Comparison of ENCODE assay signal across 11 cellular contexts in genomic region chr17:68355093-68355492, GRCh38.
DNase-seq lines count a peak whose midpoint lies in the region; ATAC-seq and TF ChIP-seq lines count a peak whose summit lies in the region.
"Had no signal": no experiment of that assay in that cellular context is flagged by ENCODE, and none has a peak within 500 bp of the region (broad histone marks: within the 10 kb centered on the region; RNA-seq: fewer than 3 reads in every experiment).

No MANE protein-coding gene starts in this region.

- H3K56ac ChIP-seq in IMR-90 (ENCODE audit: extremely low read depth, insufficient read depth, low read length) = peak overlapping the region; percentile 16; the same call in 1 of the 2 replicates

- H4K8ac ChIP-seq in IMR-90 (ENCODE audit: low read depth in 2 of 2, low read length in 2 of 2) = peak overlapping the region; percentile 48 to 72

- H3K27me3 Mint-ChIP-seq in CD8-positive, alpha-beta T cell (ENCODE audit: low read depth) = no peaks in the 10 kb centered on the region

- H3K27ac ChIP-seq in CD8-positive, alpha-beta T cell (ENCODE audit: low read depth, low read length) = no peak overlapping the region
- H3K27ac ChIP-seq in IMR-90 (ENCODE audit: insufficient read depth, low read length) (peak overlapping the region; percentile 41; the same call in 1 of the 2 replicates), osteoblast (ENCODE audit: low read depth, low read length) (peak overlapping the region; percentile 82)
- H3K27ac ChIP-seq: cardiac muscle cell had no signal

- H3K79me1 ChIP-seq in IMR-90 (ENCODE audit: low read depth in 1 of 2, low read length in 2 of 2) = no peaks in the 10 kb centered on the region

- no peak for DNase-seq in CD8-positive, alpha-beta T cell
- DNase-seq in IMR-90 = peak; percentile 65
- DNase-seq in choroid plexus epithelial cell (ENCODE audit: low read depth) = peak; percentile 84
- peak; percentile 94 for DNase-seq in osteoblast (ENCODE audit: insufficient read length, low spot score, missing footprints)
- no peak for DNase-seq in sciatic nerve (ENCODE audit: low spot score)
- DNase-seq: NCI-H526, right cardiac atrium, RPMI8226 had no signal

- in situ Hi-C loops in IMR-90 (cut with MboI; ENCODE audit: low sequenced_read_pairs) = no loop called here

- peak overlapping the region; percentile 26 for H3K14ac ChIP-seq in IMR-90 (replicated peaks; ENCODE audit: low read depth, low read length)

- BruUV-seq in IMR-90 (replicated peaks; lab: Mats Ljungman, UMichigan) = no TSS peak

- H2AK5ac ChIP-seq in IMR-90 (ENCODE audit: low read depth, low read length) = peak overlapping the region; percentile 85

- H3K36me3 Mint-ChIP-seq in CD8-positive, alpha-beta T cell = no peaks in the 10 kb centered on the region

- H4K20me1 ChIP-seq in IMR-90 (ENCODE audit: insufficient read depth, low read length) (no peaks in the 10 kb centered on the region), osteoblast (ENCODE audit: insufficient read depth, low read length) (no peaks in the 10 kb centered on the region)

- CTCF ChIA-PET in CD8-positive, alpha-beta T cell (lab: Charles Lee) = interaction anchor here (0.9 to 1.7 kb wide), 8 partner anchors 10 to 183 kb away, joined by 3 to 5 read pairs (median 4); partner anchors contain the start of gene ARSG
- CTCF ChIA-PET in IMR-90 (lab: Yijun Ruan, JAX) = no interaction called here

- dilution Hi-C loops in IMR-90 (cut with HindIII; ENCODE audit: low sequenced_read_pairs, unreplicated experiment) = no loop called here

- H3K4me1 Mint-ChIP-seq in CD8-positive, alpha-beta T cell (ENCODE audit: low read depth) = peaks cover 65% of the 10 kb centered on the region

- H3K79me2 ChIP-seq in osteoblast (ENCODE audit: insufficient read depth, low read length) = no peaks in the 10 kb centered on the region

- H3K4me3 Mint-ChIP-seq in CD8-positive, alpha-beta T cell = peak overlapping the region; percentile 12

- H3K4me1 ChIP-seq in CD8-positive, alpha-beta T cell (ENCODE audit: insufficient read depth, low read length) = peaks cover 55% of the 10 kb centered on the region
- H3K4me1 ChIP-seq in IMR-90 (ENCODE audit: control insufficient read depth, insufficient read depth, low read length) = peaks cover 10% of the 10 kb centered on the region
- H3K4me1 ChIP-seq in osteoblast (ENCODE audit: insufficient read depth, low read length) = peaks cover 16% of the 10 kb centered on the region

- peak overlapping the region; percentile 60 for H2BK5ac ChIP-seq in IMR-90 (ENCODE audit: low read depth, low read length, poor library complexity, severe bottlenecking)

- peak overlapping the region; percentile 77; the same call in 2 of the 3 replicates for H2BK15ac ChIP-seq in IMR-90 (ENCODE audit: low read depth, low read length)

- no peak overlapping the region for H3K4me2 ChIP-seq in IMR-90 (ENCODE audit: low read depth, low read length)
- peak overlapping the region; percentile 14 for H3K4me2 ChIP-seq in osteoblast (ENCODE audit: insufficient read depth, low read length)

- TF ChIP-seq CTCF in CD8-positive, alpha-beta T cell (IDR thresholded peaks at IDR 0.05) = no peak
- TF ChIP-seq CTCF in IMR-90 (conservative IDR thresholded peaks at IDR 0.05; ENCODE audit: low read depth, low read length) (no peak), choroid plexus epithelial cell (conservative IDR thresholded peaks at IDR 0.05; ENCODE audit: low read depth, low read length) (no peak), osteoblast (IDR thresholded peaks at IDR 0.05; ENCODE audit: extremely low read depth, low read depth, low read length) (no peak)

- H3K9me3 Mint-ChIP-seq in CD8-positive, alpha-beta T cell = no peaks in the 10 kb centered on the region

- no peak overlapping the region for H3K4me3 ChIP-seq in CD8-positive, alpha-beta T cell (ENCODE audit: low read depth, low read length)
- H3K4me3 ChIP-seq in IMR-90 (ENCODE audit: insufficient read depth, low read depth, low read length) = no peak overlapping the region
- no peak overlapping the region for H3K4me3 ChIP-seq in choroid plexus epithelial cell (ENCODE audit: low read depth, low read length)
- H3K4me3 ChIP-seq in osteoblast (ENCODE audit: insufficient read depth, low read length) = no peak overlapping the region
- H3K4me3 ChIP-seq: cardiac muscle cell had no signal

- no peaks in the 10 kb centered on the region for H3K27me3 ChIP-seq in CD8-positive, alpha-beta T cell (ENCODE audit: insufficient read depth, low read length)
- H3K27me3 ChIP-seq in IMR-90 (ENCODE audit: control insufficient read depth, insufficient read depth, low read length) (no peaks in the 10 kb centered on the region), osteoblast (ENCODE audit: insufficient read depth, low read length) (no peaks in the 10 kb centered on the region)
- H3K27me3 ChIP-seq: cardiac muscle cell had no signal

- peak overlapping the region; percentile 72 for H4K91ac ChIP-seq in IMR-90 (ENCODE audit: insufficient read depth, low read depth, low read length)

- intact Hi-C loops in CD8-positive, alpha-beta T cell (cut with DNase I, micrococcal nuclease) = loop anchor here (5.0 kb wide), 3 partner anchors 82 to 173 kb away; no protein-coding TSS in a partner anchor
- intact Hi-C loops in IMR-90 (cut with micrococcal nuclease) = loop anchor here (2.0 kb wide), 1 partner anchor 26 kb away; no protein-coding TSS in a partner anchor
- intact Hi-C loops in sciatic nerve (cut with DNase I) = no loop called here

- no peaks in the 10 kb centered on the region for H3K36me3 ChIP-seq in CD8-positive, alpha-beta T cell (ENCODE audit: insufficient read depth, low read length)
- no peaks in the 10 kb centered on the region for H3K36me3 ChIP-seq in IMR-90 (ENCODE audit: control insufficient read depth, insufficient read depth, low read length)
- no peaks in the 10 kb centered on the region for H3K36me3 ChIP-seq in osteoblast (ENCODE audit: insufficient read depth, low read length)
- H3K36me3 ChIP-seq: cardiac muscle cell had no signal

- no peak for TF ChIP-seq POLR2A in IMR-90 (IDR thresholded peaks at IDR 0.05; ENCODE audit: low read depth, low read length)

- no peak overlapping the region for H3K9ac ChIP-seq in IMR-90 (ENCODE audit: low read depth, low read length)

- H4K5ac ChIP-seq in IMR-90 (ENCODE audit: low read depth, low read length) = peak overlapping the region; percentile 86

- H2BK120ac ChIP-seq in IMR-90 (ENCODE audit: low read depth, low read length) = peak overlapping the region; percentile 84

- TF ChIP-seq RAD21 in IMR-90 (IDR thresholded peaks at IDR 0.05; ENCODE audit: low read length) = no peak

- peak overlapping the region; percentile 93 for H2BK20ac ChIP-seq in IMR-90 (ENCODE audit: low read depth, low read length)

- WGBS in IMR-90 (ENCODE audit: extremely low coverage in 2 of 2, insufficient read length in 1 of 2), 2 experiments = no CpG with 5 or more reads among the region's 4 CpGs

- peak overlapping the region; percentile 93 for H3K18ac ChIP-seq in IMR-90 (ENCODE audit: low read depth, low read length)

- H2AFZ ChIP-seq in IMR-90 (replicated peaks; ENCODE audit: low read length, poor library complexity) = no peak overlapping the region
- no peak overlapping the region for H2AFZ ChIP-seq in osteoblast (ENCODE audit: low read length)

- H3K4ac ChIP-seq in IMR-90 (ENCODE audit: low read depth, low read length) = peak overlapping the region; percentile 51

- no peak overlapping the region for H3K27ac Mint-ChIP-seq in CD8-positive, alpha-beta T cell

- H3K23ac ChIP-seq in IMR-90 (ENCODE audit: low read depth, low read length) = peak overlapping the region; percentile 26

- H3K9me1 ChIP-seq in IMR-90 (ENCODE audit: insufficient read depth, low read length) = peaks cover 17% of the 10 kb centered on the region

- H3K9me3 ChIP-seq in CD8-positive, alpha-beta T cell (ENCODE audit: low read length) = no peaks in the 10 kb centered on the region
- H3K9me3 ChIP-seq in IMR-90 (ENCODE audit: control insufficient read depth, insufficient read depth, low read length) (no peaks in the 10 kb centered on the region), osteoblast (ENCODE audit: low read depth, low read length) (no peaks in the 10 kb centered on the region)

- ATAC-seq in CD8-positive, alpha-beta T cell = no peak
- ATAC-seq in IMR-90 (ENCODE audit: low read depth) (peak; percentile 60), HG02588 (IDR thresholded peaks at IDR 0.05; ENCODE audit: unreplicated experiment) (no peak), GM21381 (IDR thresholded peaks at IDR 0.05; ENCODE audit: unreplicated experiment) (no peak), sciatic nerve (no peak)
- ATAC-seq: right cardiac atrium had no signal

- POLR2A ChIA-PET in CD8-positive, alpha-beta T cell (lab: Charles Lee) = interaction anchor here (0.8 to 3.3 kb wide), 6 partner anchors 9 to 103 kb away, joined by 3 to 19 read pairs (median 4); partner anchors contain the start of genes ARSG and SLC16A6
- POLR2A ChIA-PET in IMR-90 (lab: Charles Lee; ENCODE audit: unreplicated experiment) = no interaction called here

- H2AK9ac ChIP-seq in IMR-90 (replicated peaks; ENCODE audit: low read depth, low read length, poor library complexity) = peak overlapping the region; percentile 71

TF ChIP-seq in IMR-90, 13 proteins besides CTCF, POLR2A, EP300 and RAD21:
- peak; percentile 21; the same call in 1 of the 2 replicates for TF ChIP-seq CEBPB (IDR thresholded peaks at IDR 0.05; ENCODE audit: low read depth, low read length)
- TF ChIP-seq NFE2L2 (IDR thresholded peaks at IDR 0.05; ENCODE audit: low read depth, low read length) = peak; percentile 54; the same call in 1 of the 2 replicates
- TF ChIP-seq, protein P1, sequence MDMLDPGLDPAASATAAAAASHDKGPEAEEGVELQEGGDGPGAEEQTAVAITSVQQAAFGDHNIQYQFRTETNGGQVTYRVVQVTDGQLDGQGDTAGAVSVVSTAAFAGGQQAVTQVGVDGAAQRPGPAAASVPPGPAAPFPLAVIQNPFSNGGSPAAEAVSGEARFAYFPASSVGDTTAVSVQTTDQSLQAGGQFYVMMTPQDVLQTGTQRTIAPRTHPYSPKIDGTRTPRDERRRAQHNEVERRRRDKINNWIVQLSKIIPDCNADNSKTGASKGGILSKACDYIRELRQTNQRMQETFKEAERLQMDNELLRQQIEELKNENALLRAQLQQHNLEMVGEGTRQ (IDR thresholded peaks at IDR 0.05; ENCODE audit: low read depth, low read length) = no peak

Comparison
In these comparisons a context has a peak if more than half of its experiments do, and no peak if none do; other contexts are left out.
1. DNase-seq: peak in IMR-90 (single experiment), choroid plexus epithelial cell (single experiment) and osteoblast (single experiment); none in CD8-positive, alpha-beta T cell (0 of 7) and sciatic nerve (single experiment).